In genomic region chr10:87928996-87929395, GRCh38 we compare ENCODE assay signal across 23 cellular contexts.
A peak's percentile ranks its signal among the peaks of the same experiment; 100 is the strongest.
DNase-seq lines count a peak whose midpoint lies in the region; ATAC-seq, FAIRE-seq and TF ChIP-seq lines count a peak whose summit lies in the region.
"Had no signal": no experiment of that assay in that cellular context is flagged by ENCODE, and none has a peak within 500 bp of the region (broad histone marks: within the 10 kb centered on the region; RNA-seq: fewer than 3 reads in every experiment).

No MANE protein-coding gene starts in this region.

- peak overlapping the region; percentile 35 for H3K4me3 Mint-ChIP-seq in activated B cell treated with CpG ODN at 0.5 μM for 24 hours
- no peak overlapping the region for H3K4me3 Mint-ChIP-seq in mesothelial cell of epicardium
- no peak overlapping the region for H3K4me3 Mint-ChIP-seq in Caco-2 (ENCODE audit: unreplicated experiment)
- H3K4me3 Mint-ChIP-seq: activated naive CD4-positive, alpha-beta T cell treated with anti-CD3 and anti-CD28 coated beads for 36 hours; activated T-cell treated with anti-CD3 and anti-CD28 coated beads, Interleukin-2, amount 50 U/mL, for 24 hours; neural crest cell had no signal

- H3K36me3 Mint-ChIP-seq in activated B cell treated with CpG ODN at 0.5 μM for 24 hours (ENCODE audit: low read depth) (peaks cover 72% of the 10 kb centered on the region), mesothelial cell of epicardium (peaks cover 16% of the 10 kb centered on the region), Caco-2 (ENCODE audit: insufficient read depth, unreplicated experiment) (peaks cover under 1% of the 10 kb centered on the region)

- H3K27ac Mint-ChIP-seq in activated B cell treated with CpG ODN at 0.5 μM for 24 hours (no peak overlapping the region), mesothelial cell of epicardium (peak overlapping the region; percentile 32), Caco-2 (ENCODE audit: unreplicated experiment) (no peak overlapping the region)
- H3K27ac Mint-ChIP-seq: activated naive CD4-positive, alpha-beta T cell treated with anti-CD3 and anti-CD28 coated beads for 36 hours; activated T-cell treated with anti-CD3 and anti-CD28 coated beads, Interleukin-2, amount 50 U/mL, for 24 hours had no signal

- peak; percentile 54 for ATAC-seq in activated B cell treated with CpG ODN at 0.5 μM for 24 hours (ENCODE audit: low read depth)
- no peak for ATAC-seq in GM19023 (IDR thresholded peaks at IDR 0.05; ENCODE audit: unreplicated experiment)
- ATAC-seq: left cardiac atrium had no signal

- no peak overlapping the region for H3K4me3 ChIP-seq in Caco-2 (ENCODE audit: low read depth, low read length)
- H3K4me3 ChIP-seq: sigmoid colon, uterus had no signal

- H3K4me1 Mint-ChIP-seq in activated B cell treated with CpG ODN at 0.5 μM for 24 hours (peaks cover 69% of the 10 kb centered on the region), mesothelial cell of epicardium (peaks cover 40% of the 10 kb centered on the region), Caco-2 (ENCODE audit: low read depth, unreplicated experiment) (peaks cover 30% of the 10 kb centered on the region)

- POLR2A ChIA-PET in activated B cell treated with CpG ODN at 0.5 μM for 24 hours (lab: Charles Lee) (interaction anchor here (0.6 kb wide), 1 partner anchor 87 kb away, joined by 4 read pairs; no protein-coding TSS in a partner anchor), Caco-2 (lab: Charles Lee) (no interaction called here)

- peaks cover 31% of the 10 kb centered on the region for H3K4me1 ChIP-seq in Caco-2

- no peaks in the 10 kb centered on the region; the same call in 1 of the 2 replicates for H3K36me3 ChIP-seq in Caco-2 (ENCODE audit: control insufficient read depth, insufficient read depth, low read length)
- H3K36me3 ChIP-seq: sigmoid colon, uterus had no signal

- intact Hi-C loops in activated B cell treated with CpG ODN at 0.5 μM for 24 hours (cut with micrococcal nuclease) = loop anchor here (1.0 to 2.0 kb wide), 3 partner anchors 11 to 64 kb away; no protein-coding TSS in a partner anchor
- intact Hi-C loops in Caco-2 (cut with micrococcal nuclease; ENCODE audit: unreplicated experiment) = no loop called here

- no peaks in the 10 kb centered on the region for H3K9me3 ChIP-seq in Caco-2
- H3K9me3 ChIP-seq: sigmoid colon, uterus had no signal

- CTCF ChIA-PET in activated B cell treated with CpG ODN at 0.5 μM for 24 hours (lab: Charles Lee) = no interaction called here
- CTCF ChIA-PET in Caco-2 (lab: Charles Lee) = no interaction called here

- H3K27me3 ChIP-seq in Caco-2 (replicated peaks; ENCODE audit: control insufficient read depth, insufficient read depth, low read length) = no peaks in the 10 kb centered on the region
- H3K27me3 ChIP-seq: sigmoid colon, uterus had no signal

- H3K9me3 Mint-ChIP-seq in activated B cell treated with CpG ODN at 0.5 μM for 24 hours (no peaks in the 10 kb centered on the region), mesothelial cell of epicardium (no peaks in the 10 kb centered on the region), Caco-2 (ENCODE audit: unreplicated experiment) (no peaks in the 10 kb centered on the region)
- H3K9me3 Mint-ChIP-seq: activated naive CD4-positive, alpha-beta T cell treated with anti-CD3 and anti-CD28 coated beads for 36 hours; activated T-cell treated with anti-CD3 and anti-CD28 coated beads, Interleukin-2, amount 50 U/mL, for 24 hours; neural crest cell had no signal

- no peak for TF ChIP-seq CTCF in activated B cell treated with CpG ODN at 0.5 μM for 24 hours (IDR thresholded peaks at IDR 0.05)
- TF ChIP-seq CTCF in mesothelial cell of epicardium (IDR thresholded peaks at IDR 0.05; ENCODE audit: unreplicated experiment) = no peak
- no peak for TF ChIP-seq CTCF in Caco-2 (IDR thresholded peaks at IDR 0.05; ENCODE audit: insufficient read depth in 1 of 2, low read depth in 1 of 2, low read length in 1 of 2, severe bottlenecking in 1 of 2, unreplicated experiment in 1 of 2)

- H3K27me3 Mint-ChIP-seq in activated B cell treated with CpG ODN at 0.5 μM for 24 hours = no peaks in the 10 kb centered on the region
- no peaks in the 10 kb centered on the region for H3K27me3 Mint-ChIP-seq in mesothelial cell of epicardium (ENCODE audit: low read depth)
- no peaks in the 10 kb centered on the region for H3K27me3 Mint-ChIP-seq in Caco-2 (ENCODE audit: insufficient read depth, unreplicated experiment)
- H3K27me3 Mint-ChIP-seq: activated T-cell treated with anti-CD3 and anti-CD28 coated beads, Interleukin-2, amount 50 U/mL, for 24 hours had no signal

- BruUV-seq in Caco-2 (replicated peaks; lab: Mats Ljungman, UMichigan) = no TSS peak

- peak; percentile 86 for FAIRE-seq in GM19239 (lab: Jason Lieb, UNC)
- FAIRE-seq: G401.6 had no signal

- DNase-seq in CD1c-positive myeloid dendritic cell (ENCODE audit: extremely low spot score) (peak; percentile 26), GM19239 (ENCODE audit: insufficient read length, low spot score) (no peak), activated B cell treated with CpG ODN at 0.5 μM for 24 hours (no peak), mesothelial cell of epicardium (ENCODE audit: low spot score in 2 of 2, unreplicated experiment in 2 of 2) (no peak), Caco-2 (no peak), DMS 273 (lab: John Stamatoyannopoulos, UW; ENCODE audit: unreplicated experiment) (no peak), NCI-H2171 treated with DMSO at 0.1 percent for 48 hours (lab: John Stamatoyannopoulos, UW) (no peak)
- DNase-seq: activated naive CD4-positive, alpha-beta T cell treated with anti-CD3 and anti-CD28 coated beads for 36 hours; activated T-cell treated with anti-CD3 and anti-CD28 coated beads, Interleukin-2, amount 50 U/mL, for 24 hours; anterior cingulate cortex; caudate nucleus; DMS153; GOT3; head of caudate nucleus; left cardiac atrium; NCI-H1417; NCI-H526; sigmoid colon; stimulated activated CD8-positive, alpha-beta memory T cell treated with anti-CD3 and anti-CD28 coated beads, Interleukin-4, amount 100 ng/mL, for 48 hours; uterus had no signal
